Comparison of ENCODE assay signal across 1 cellular context in the genomic region with DNA sequence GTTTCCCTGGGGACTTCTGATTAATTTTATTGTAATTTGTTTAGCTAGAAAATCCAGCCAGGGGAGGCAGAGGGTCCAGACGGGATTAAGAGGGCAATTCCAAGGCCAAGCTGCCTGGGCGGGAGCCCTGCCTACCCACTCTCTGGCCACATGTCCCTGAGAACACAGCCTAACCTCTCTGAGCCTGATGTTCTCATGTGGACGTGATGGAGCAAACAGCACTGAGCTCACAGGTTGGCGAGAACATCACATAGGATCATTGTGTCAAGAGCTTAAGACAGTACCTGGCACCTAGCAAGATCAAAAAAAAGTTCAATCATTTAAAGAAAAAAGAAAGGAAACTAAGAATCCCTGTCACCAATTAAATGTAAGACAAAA.
TF ChIP-seq lines count a peak whose summit lies in the region.

No MANE protein-coding gene starts in this region.

TF ChIP-seq in HepG2, 621 proteins besides CTCF, POLR2A, EP300 and RAD21:
- TF ChIP-seq ZNF768 (CRISPR knock-in tag; IDR thresholded peaks at IDR 0.05) (peak; percentile 67; the same call in 1 of the 2 replicates), ZNF329 (CRISPR knock-in tag; IDR thresholded peaks at IDR 0.05; ENCODE audit: low read depth) (no peak)
